In genomic region chr4:7436256-7436655, GRCh38 we compare ENCODE assay signal across 1 cellular context.
TF ChIP-seq lines count a peak whose summit lies in the region.

No MANE protein-coding gene starts in this region.

TF ChIP-seq in HepG2, 621 proteins besides CTCF, POLR2A, EP300 and RAD21:
- TF ChIP-seq LCORL (IDR thresholded peaks at IDR 0.05) (no peak), LCORL (CRISPR knock-in tag; IDR thresholded peaks at IDR 0.05) (no peak), ISL2 (CRISPR knock-in tag; IDR thresholded peaks at IDR 0.05) (no peak), CBFB (CRISPR knock-in tag; IDR thresholded peaks at IDR 0.05) (no peak), ZNF234 (CRISPR knock-in tag; conservative IDR thresholded peaks at IDR 0.05) (no peak), PHF5A (CRISPR knock-in tag; IDR thresholded peaks at IDR 0.05; ENCODE audit: low read depth, unreplicated experiment) (no peak), CENPT (CRISPR knock-in tag; IDR thresholded peaks at IDR 0.05; ENCODE audit: low read depth) (no peak), ATF7 (IDR thresholded peaks at IDR 0.05) (no peak), ATF7 (CRISPR knock-in tag; IDR thresholded peaks at IDR 0.05) (no peak), ZNF30 (CRISPR knock-in tag; IDR thresholded peaks at IDR 0.05) (no peak), ZNF552 (CRISPR knock-in tag; IDR thresholded peaks at IDR 0.05; ENCODE audit: borderline replicate concordance) (no peak), ARNT (IDR thresholded peaks at IDR 0.05) (no peak), TEAD3 (CRISPR knock-in tag; optimal IDR thresholded peaks at IDR 0.05; ENCODE audit: borderline replicate concordance) (no peak)
- TF ChIP-seq, protein P1, sequence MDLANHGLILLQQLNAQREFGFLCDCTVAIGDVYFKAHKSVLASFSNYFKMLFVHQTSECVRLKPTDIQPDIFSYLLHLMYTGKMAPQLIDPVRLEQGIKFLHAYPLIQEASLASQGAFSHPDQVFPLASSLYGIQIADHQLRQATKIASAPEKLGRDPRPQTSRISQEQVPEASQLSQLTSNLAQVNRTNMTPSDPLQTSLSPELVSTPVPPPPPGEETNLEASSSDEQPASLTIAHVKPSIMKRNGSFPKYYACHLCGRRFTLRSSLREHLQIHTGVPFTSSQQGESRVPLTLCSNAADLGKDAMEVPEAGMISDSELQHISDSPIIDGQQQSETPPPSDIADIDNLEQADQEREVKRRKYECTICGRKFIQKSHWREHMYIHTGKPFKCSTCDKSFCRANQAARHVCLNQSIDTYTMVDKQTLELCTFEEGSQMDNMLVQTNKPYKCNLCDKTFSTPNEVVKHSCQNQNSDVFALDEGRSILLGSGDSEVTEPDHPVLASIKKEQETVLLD (CRISPR knock-in tag; IDR thresholded peaks at IDR 0.05; ENCODE audit: low read depth), result no peak
- TF ChIP-seq, protein P2, sequence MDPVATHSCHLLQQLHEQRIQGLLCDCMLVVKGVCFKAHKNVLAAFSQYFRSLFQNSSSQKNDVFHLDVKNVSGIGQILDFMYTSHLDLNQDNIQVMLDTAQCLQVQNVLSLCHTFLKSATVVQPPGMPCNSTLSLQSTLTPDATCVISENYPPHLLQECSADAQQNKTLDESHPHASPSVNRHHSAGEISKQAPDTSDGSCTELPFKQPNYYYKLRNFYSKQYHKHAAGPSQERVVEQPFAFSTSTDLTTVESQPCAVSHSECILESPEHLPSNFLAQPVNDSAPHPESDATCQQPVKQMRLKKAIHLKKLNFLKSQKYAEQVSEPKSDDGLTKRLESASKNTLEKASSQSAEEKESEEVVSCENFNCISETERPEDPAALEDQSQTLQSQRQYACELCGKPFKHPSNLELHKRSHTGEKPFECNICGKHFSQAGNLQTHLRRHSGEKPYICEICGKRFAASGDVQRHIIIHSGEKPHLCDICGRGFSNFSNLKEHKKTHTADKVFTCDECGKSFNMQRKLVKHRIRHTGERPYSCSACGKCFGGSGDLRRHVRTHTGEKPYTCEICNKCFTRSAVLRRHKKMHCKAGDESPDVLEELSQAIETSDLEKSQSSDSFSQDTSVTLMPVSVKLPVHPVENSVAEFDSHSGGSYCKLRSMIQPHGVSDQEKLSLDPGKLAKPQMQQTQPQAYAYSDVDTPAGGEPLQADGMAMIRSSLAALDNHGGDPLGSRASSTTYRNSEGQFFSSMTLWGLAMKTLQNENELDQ (CRISPR knock-in tag; IDR thresholded peaks at IDR 0.05; ENCODE audit: borderline replicate concordance), result no peak
- TF ChIP-seq, protein P3, sequence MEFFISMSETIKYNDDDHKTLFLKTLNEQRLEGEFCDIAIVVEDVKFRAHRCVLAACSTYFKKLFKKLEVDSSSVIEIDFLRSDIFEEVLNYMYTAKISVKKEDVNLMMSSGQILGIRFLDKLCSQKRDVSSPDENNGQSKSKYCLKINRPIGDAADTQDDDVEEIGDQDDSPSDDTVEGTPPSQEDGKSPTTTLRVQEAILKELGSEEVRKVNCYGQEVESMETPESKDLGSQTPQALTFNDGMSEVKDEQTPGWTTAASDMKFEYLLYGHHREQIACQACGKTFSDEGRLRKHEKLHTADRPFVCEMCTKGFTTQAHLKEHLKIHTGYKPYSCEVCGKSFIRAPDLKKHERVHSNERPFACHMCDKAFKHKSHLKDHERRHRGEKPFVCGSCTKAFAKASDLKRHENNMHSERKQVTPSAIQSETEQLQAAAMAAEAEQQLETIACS (CRISPR knock-in tag; IDR thresholded peaks at IDR 0.05), result no peak
